21 cellular contexts compared by ENCODE assay signal in the genomic region with DNA sequence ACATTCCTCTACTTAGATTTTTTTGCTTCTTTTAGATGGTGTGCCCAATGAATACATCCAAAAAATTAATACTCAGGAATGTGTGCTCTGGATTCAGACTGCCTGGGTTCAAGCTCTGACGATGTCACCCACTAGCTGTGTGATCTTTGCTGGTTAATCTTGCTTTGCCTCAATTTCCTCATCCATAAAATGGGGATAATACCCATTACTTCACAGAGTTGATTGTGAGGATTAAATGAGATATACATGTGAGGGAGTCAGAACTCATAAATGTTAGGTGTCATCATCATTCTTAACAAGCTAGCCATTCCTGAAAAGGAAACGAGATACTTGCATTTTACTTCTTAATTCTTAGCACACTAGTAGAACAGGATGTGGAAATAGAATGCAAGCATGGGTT. TPM values are rescaled to one million over a fixed set of nuclear protein-coding genes. Genes with fewer than 3 reads are reported as not detected.
"Had no signal": no experiment of that assay in that cellular context is flagged by ENCODE, and none has a peak within 500 bp of the region (broad histone marks: within the 10 kb centered on the region; RNA-seq: fewer than 3 reads in every experiment).

No MANE protein-coding gene starts in this region.

- ATAC-seq: Panc1, PC-3 had no signal

- H3K27me3 Mint-ChIP-seq: IgD-negative memory B cell had no signal

- H3K27ac ChIP-seq: RWPE1 had no signal

- DNase-seq: KBM-7; MV-4-11; NCI-H1048; NCI-H1105; NCI-H1417 treated with DMSO at 0.1 percent for 48 hours; NCI-H1694; NCI-H187 treated with DMSO at 0.1 percent for 48 hours; NCI-H446 treated with DMSO at 0.1 percent for 48 hours; NCI-H510A treated with DMSO at 0.1 percent for 48 hours; NCI-H526; NCI-H82; NK-92 treated with Interleukin-12 subunit alpha and Interleukin-12 subunit beta, amount 100 ng/mL, for 24 hours; PC-3; SHP77; SK-N-SH; SW 1271 had no signal

- H3K9me3 Mint-ChIP-seq: IgD-negative memory B cell had no signal

- H3K9me3 ChIP-seq: SK-N-SH had no signal

- H3K27ac Mint-ChIP-seq: IgD-negative memory B cell had no signal

RNA-seq across cellular contexts. Expression of a gene that starts 45.7 kb away (rescaled TPM):
- total RNA-seq: OCI-LY7, SK-MEL-5 had no signal
